In genomic region chr4:102598759-102599379, GRCh38 we compare ENCODE assay signal across 8 cellular contexts.
A peak's percentile ranks its signal among the peaks of the same experiment; 100 is the strongest.
DNase-seq lines count a peak whose midpoint lies in the region; ATAC-seq lines count a peak whose summit lies in the region.
"Had no signal": no experiment of that assay in that cellular context is flagged by ENCODE, and none has a peak within 500 bp of the region (broad histone marks: within the 10 kb centered on the region; RNA-seq: fewer than 3 reads in every experiment).

No MANE protein-coding gene starts in this region.

- H3K27me3 Mint-ChIP-seq in IgD-negative memory B cell, result no peaks in the 10 kb centered on the region
- no peaks in the 10 kb centered on the region for H3K27me3 Mint-ChIP-seq in naive B cell

- DNase-seq in naive B cell (no peak), HuH-7 (ENCODE audit: low spot score) (no peak)
- DNase-seq: thyroid gland had no signal

- H3K36me3 Mint-ChIP-seq in IgD-negative memory B cell (peaks cover 5% of the 10 kb centered on the region), naive B cell (peaks cover 47 to 50% of the 10 kb centered on the region in 2 donors)

- no peaks in the 10 kb centered on the region for H3K9me3 Mint-ChIP-seq in IgD-negative memory B cell
- no peaks in the 10 kb centered on the region for H3K9me3 Mint-ChIP-seq in naive B cell

- H3K27ac Mint-ChIP-seq in IgD-negative memory B cell, result peak overlapping the region; percentile 27 to 64 (median 64)
- H3K27ac Mint-ChIP-seq in naive B cell, result peak overlapping the region in 4 of 6 donors; percentile 16 to 90 (median 51)

- ATAC-seq in GM18873 (IDR thresholded peaks at IDR 0.05; ENCODE audit: low FRiP score, unreplicated experiment), result peak; percentile 20
- peak; percentile 53 for ATAC-seq in GM21619 (IDR thresholded peaks at IDR 0.05; ENCODE audit: unreplicated experiment)
- ATAC-seq in naive B cell (ENCODE audit: low read depth in 2 of 2), result no peak
- ATAC-seq in GM19397 (IDR thresholded peaks at IDR 0.05; ENCODE audit: unreplicated experiment), result no peak
- ATAC-seq in GM18907 (IDR thresholded peaks at IDR 0.05; ENCODE audit: unreplicated experiment), result no peak

- H3K4me1 Mint-ChIP-seq in IgD-negative memory B cell (peaks cover 2 to 4% (median 3%) of the 10 kb centered on the region in 3 donors), naive B cell (peaks cover 0 to 3% (median 0%) of the 10 kb centered on the region in 3 donors)

- no peak overlapping the region for H3K4me3 Mint-ChIP-seq in IgD-negative memory B cell
- H3K4me3 Mint-ChIP-seq in naive B cell, result no peak overlapping the region

Comparison
In these comparisons a context has a peak if more than half of its experiments do, and no peak if none do; other contexts are left out.
1. ATAC-seq: peak in GM18873 (single experiment) and GM21619 (single experiment); none in naive B cell (0 of 2), GM19397 (single experiment) and GM18907 (single experiment).